ENCODE assay signal across 18 cellular contexts in the genomic region with DNA sequence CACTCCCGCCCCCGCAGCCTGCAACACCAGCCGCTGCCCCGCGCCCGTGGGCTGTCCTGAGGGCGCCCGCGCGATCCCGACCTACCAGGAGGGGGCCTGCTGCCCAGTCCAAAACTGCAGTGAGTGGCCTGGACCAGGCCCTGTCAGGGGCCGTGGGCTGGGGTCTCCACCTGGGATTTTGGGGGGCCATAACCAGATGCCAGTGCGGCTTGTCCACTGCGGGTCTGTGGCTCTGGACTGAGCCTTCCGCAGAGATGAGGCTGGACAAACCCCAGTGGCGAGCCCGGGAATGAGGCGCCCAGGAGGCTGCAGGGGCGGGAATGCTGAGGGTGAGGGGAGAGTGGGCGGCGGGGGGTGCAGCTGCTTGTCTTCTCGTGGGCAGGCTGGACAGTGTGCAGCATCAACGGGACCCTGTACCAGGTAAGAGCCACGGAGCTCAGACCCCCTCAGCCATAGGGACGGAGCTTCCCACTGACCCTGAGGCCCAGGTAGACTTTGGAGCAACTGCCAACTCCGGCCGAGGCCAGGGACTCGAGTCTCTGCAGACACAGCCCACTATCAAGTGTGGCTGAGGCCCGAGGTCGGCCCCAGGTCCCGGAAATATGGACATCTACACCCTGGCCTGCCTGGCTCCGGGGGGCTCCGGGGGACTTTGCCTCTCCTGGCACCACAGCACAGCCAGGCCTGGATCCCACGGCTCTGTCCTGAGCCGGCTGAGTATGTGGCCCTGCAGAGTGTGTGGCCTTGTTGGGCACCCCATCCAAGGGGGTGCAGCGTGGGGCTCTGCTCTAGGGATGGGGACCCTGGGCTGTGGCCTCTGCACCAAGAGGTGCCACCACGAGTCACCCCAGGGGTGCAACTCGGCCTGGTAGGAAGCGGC. TPM values are rescaled to one million over a fixed set of nuclear protein-coding genes. Genes with fewer than 3 reads are reported as not detected.
DNase-seq lines count a peak whose midpoint lies in the region; ATAC-seq and TF ChIP-seq lines count a peak whose summit lies in the region.
"Had no signal": no experiment of that assay in that cellular context is flagged by ENCODE, and none has a peak within 500 bp of the region (broad histone marks: within the 10 kb centered on the region; RNA-seq: fewer than 3 reads in every experiment).

No MANE protein-coding gene starts in this region.

- no peak for TF ChIP-seq POLR2A in stomach (IDR thresholded peaks at IDR 0.05)

- no peak overlapping the region for H3K27ac ChIP-seq in stomach
- H3K27ac ChIP-seq in naive thymus-derived CD4-positive, alpha-beta T cell (ENCODE audit: low read depth, low read length), result no peak overlapping the region
- H3K27ac ChIP-seq: foreskin keratinocyte, Peyer's patch had no signal

- POLR2A ChIA-PET in naive thymus-derived CD4-positive, alpha-beta T cell (lab: Charles Lee), result no interaction called here

- peaks cover 0 to 15% (median 5%) of the 10 kb centered on the region in 4 donors for H3K4me1 ChIP-seq in stomach
- H3K4me1 ChIP-seq in naive thymus-derived CD4-positive, alpha-beta T cell (ENCODE audit: control insufficient read depth in 2 of 2, insufficient read depth in 2 of 2, low read length in 2 of 2), result no peaks in the 10 kb centered on the region
- H3K4me1 ChIP-seq: foreskin keratinocyte had no signal

- no peak for TF ChIP-seq CTCF in stomach (IDR thresholded peaks at IDR 0.05)

- CTCF ChIA-PET in naive thymus-derived CD4-positive, alpha-beta T cell (lab: Charles Lee), result no interaction called here

- no peaks in the 10 kb centered on the region for H3K4me1 Mint-ChIP-seq in T-helper 17 cell
- H3K4me1 Mint-ChIP-seq in naive thymus-derived CD4-positive, alpha-beta T cell, result no peaks in the 10 kb centered on the region
- H3K4me1 Mint-ChIP-seq: activated naive CD8-positive, alpha-beta T cell treated with anti-CD3 and anti-CD28 coated beads, Interleukin-2, amount 50 U/mL, for 24 hours had no signal

- H3K4me3 Mint-ChIP-seq in T-helper 17 cell, result no peak overlapping the region
- no peak overlapping the region for H3K4me3 Mint-ChIP-seq in naive thymus-derived CD4-positive, alpha-beta T cell
- H3K4me3 Mint-ChIP-seq: activated naive CD8-positive, alpha-beta T cell treated with anti-CD3 and anti-CD28 coated beads, Interleukin-2, amount 50 U/mL, for 24 hours; CD8-positive, alpha-beta T cell had no signal

- H3K36me3 ChIP-seq in stomach, result peaks cover 0 to 81% (median 37%) of the 10 kb centered on the region in 4 donors
- H3K36me3 ChIP-seq in naive thymus-derived CD4-positive, alpha-beta T cell (ENCODE audit: control insufficient read depth in 2 of 3, insufficient read depth in 3 of 3, low read length in 3 of 3), result no peaks in the 10 kb centered on the region
- H3K36me3 ChIP-seq: Peyer's patch had no signal

- H3K27me3 ChIP-seq in stomach, result peaks cover 5 to 81% (median 5%) of the 10 kb centered on the region in 3 donors
- H3K27me3 ChIP-seq in naive thymus-derived CD4-positive, alpha-beta T cell (ENCODE audit: control insufficient read depth in 2 of 2, insufficient read depth in 2 of 2, low read length in 2 of 2), result no peaks in the 10 kb centered on the region
- H3K27me3 ChIP-seq: Peyer's patch had no signal

- H3K27me3 Mint-ChIP-seq in T-helper 17 cell, result peaks cover 5% of the 10 kb centered on the region
- peaks cover 0 to 4% (median 0%) of the 10 kb centered on the region in 5 donors for H3K27me3 Mint-ChIP-seq in naive thymus-derived CD4-positive, alpha-beta T cell

- H3K4me3 ChIP-seq in stomach, result no peak overlapping the region
- H3K4me3 ChIP-seq in naive thymus-derived CD4-positive, alpha-beta T cell (ENCODE audit: low read length), result no peak overlapping the region
- H3K4me3 ChIP-seq: A549, Peyer's patch had no signal

- no peak overlapping the region for H3K27ac Mint-ChIP-seq in T-helper 17 cell
- no peak overlapping the region for H3K27ac Mint-ChIP-seq in naive thymus-derived CD4-positive, alpha-beta T cell
- H3K27ac Mint-ChIP-seq: activated naive CD8-positive, alpha-beta T cell treated with anti-CD3 and anti-CD28 coated beads, Interleukin-2, amount 50 U/mL, for 24 hours; CD8-positive, alpha-beta T cell had no signal

- DNase-seq in activated CD8-positive, alpha-beta memory T cell treated with anti-CD3 and anti-CD28 coated beads, Interleukin-2, amount 50 U/mL, for 4 hours, result peak; percentile 14
- no peak for DNase-seq in activated CD8-positive, alpha-beta memory T cell treated with anti-CD3 and anti-CD28 coated beads, Interleukin-2, amount 50 U/mL, for 48 hours
- DNase-seq in T-helper 17 cell (peak; percentile 4 to 10 (median 6)), left lobe of liver (ENCODE audit: low spot score) (peak; percentile 39), stomach (peak; percentile 24)
- DNase-seq in naive thymus-derived CD4-positive, alpha-beta T cell, result no peak
- DNase-seq: activated naive CD8-positive, alpha-beta T cell treated with anti-CD3 and anti-CD28 coated beads, Interleukin-2, amount 50 U/mL, for 24 hours; caudate nucleus; foreskin keratinocyte; NCI-H1930; occipital lobe had no signal

- 76 to 85% (median 81%) methylated on average over 18 to 39 of the region's 39 CpGs for WGBS in stomach, 5 donors

- intact Hi-C loops in stomach (cut with DNase I; ENCODE audit: low total_unique reads), result no loop called here
- intact Hi-C loops in naive thymus-derived CD4-positive, alpha-beta T cell (cut with micrococcal nuclease), result no loop called here

- H3K36me3 Mint-ChIP-seq in T-helper 17 cell (ENCODE audit: low read depth), result no peaks in the 10 kb centered on the region
- no peaks in the 10 kb centered on the region for H3K36me3 Mint-ChIP-seq in naive thymus-derived CD4-positive, alpha-beta T cell
- H3K36me3 Mint-ChIP-seq: CD8-positive, alpha-beta T cell had no signal

- no peaks in the 10 kb centered on the region for H3K9me3 Mint-ChIP-seq in naive thymus-derived CD4-positive, alpha-beta T cell
- H3K9me3 Mint-ChIP-seq: activated naive CD8-positive, alpha-beta T cell treated with anti-CD3 and anti-CD28 coated beads, Interleukin-2, amount 50 U/mL, for 24 hours; CD8-positive, alpha-beta T cell had no signal

- H3K9me3 ChIP-seq in T-helper 17 cell (ENCODE audit: control insufficient read depth, low read length, poor library complexity, severe bottlenecking), result no peaks in the 10 kb centered on the region
- H3K9me3 ChIP-seq in stomach, result no peaks in the 10 kb centered on the region
- H3K9me3 ChIP-seq in naive thymus-derived CD4-positive, alpha-beta T cell (ENCODE audit: control insufficient read depth in 2 of 3, low read length in 3 of 3), result no peaks in the 10 kb centered on the region
- H3K9me3 ChIP-seq: A549, Peyer's patch had no signal

- TF ChIP-seq EP300 in stomach (IDR thresholded peaks at IDR 0.05), result no peak

- no peak for ATAC-seq in T-helper 17 cell
- ATAC-seq in left lobe of liver, result no peak
- no peak for ATAC-seq in naive thymus-derived CD4-positive, alpha-beta T cell
- no peak for ATAC-seq in HG03378 (IDR thresholded peaks at IDR 0.05; ENCODE audit: unreplicated experiment)
- no peak for ATAC-seq in HG02798 (IDR thresholded peaks at IDR 0.05; ENCODE audit: poor library complexity, unreplicated experiment)
- ATAC-seq: activated naive CD8-positive, alpha-beta T cell treated with anti-CD3 and anti-CD28 coated beads, Interleukin-2, amount 50 U/mL, for 24 hours; CD8-positive, alpha-beta T cell; foreskin keratinocyte had no signal

RNA-seq across cellular contexts. Expression of a gene that starts 24.7 kb away (rescaled TPM):
- total RNA-seq in T-helper 17 cell, result not detected
- total RNA-seq in left lobe of liver, result 4.1 TPM
- 100 to 1,000 TPM in 1 of 5 donors, 10 to 100 TPM in 2, 1 to 10 TPM in 2; 5.8 to 516 (median 38.5) TPM for total RNA-seq in stomach
- polyA plus RNA-seq in stomach, result 1 to 10 TPM in 1 of 3 donors, under 1 TPM in 2; under 0.01 to 5.4 (median 0.68) TPM
- total RNA-seq in naive thymus-derived CD4-positive, alpha-beta T cell, result not detected
- not detected for polyA plus RNA-seq in naive thymus-derived CD4-positive, alpha-beta T cell
- total RNA-seq: CD8-positive, alpha-beta T cell; foreskin keratinocyte; M059J; occipital lobe had no signal
- polyA plus RNA-seq: foreskin keratinocyte had no signal

RNA-seq across cellular contexts. Expression of a gene that starts 40.4 kb away (rescaled TPM):
- not detected for total RNA-seq in T-helper 17 cell
- 0.03 TPM for total RNA-seq in left lobe of liver
- total RNA-seq in stomach, result 1,000 to 10,000 TPM in 1 of 5 donors, 100 to 1,000 TPM in 3, 1 to 10 TPM in 1; 2.0 to 1,253 (median 605) TPM
- polyA plus RNA-seq in stomach, result 10 to 100 TPM in 2 of 3 donors, 1 to 10 TPM in 1; 5.5 to 77.0 (median 24.0) TPM
- total RNA-seq in naive thymus-derived CD4-positive, alpha-beta T cell, result not detected
- polyA plus RNA-seq in naive thymus-derived CD4-positive, alpha-beta T cell, result not detected
- total RNA-seq: CD8-positive, alpha-beta T cell; foreskin keratinocyte; HT1080; M059J; occipital lobe; Peyer's patch had no signal
- polyA plus RNA-seq: foreskin keratinocyte had no signal

Comparison
In these comparisons a context has a peak if more than half of its experiments do, and no peak if none do; other contexts are left out.
1. DNase-seq: peak in activated CD8-positive, alpha-beta memory T cell treated with anti-CD3 and anti-CD28 coated beads, Interleukin-2, amount 50 U/mL, for 4 hours (single experiment), T-helper 17 cell (3 of 3), left lobe of liver (single experiment) and stomach (single experiment); none in activated CD8-positive, alpha-beta memory T cell treated with anti-CD3 and anti-CD28 coated beads, Interleukin-2, amount 50 U/mL, for 48 hours (single experiment) and naive thymus-derived CD4-positive, alpha-beta T cell (0 of 9).